Comparison of ENCODE assay signal across 26 cellular contexts in the genomic region with DNA sequence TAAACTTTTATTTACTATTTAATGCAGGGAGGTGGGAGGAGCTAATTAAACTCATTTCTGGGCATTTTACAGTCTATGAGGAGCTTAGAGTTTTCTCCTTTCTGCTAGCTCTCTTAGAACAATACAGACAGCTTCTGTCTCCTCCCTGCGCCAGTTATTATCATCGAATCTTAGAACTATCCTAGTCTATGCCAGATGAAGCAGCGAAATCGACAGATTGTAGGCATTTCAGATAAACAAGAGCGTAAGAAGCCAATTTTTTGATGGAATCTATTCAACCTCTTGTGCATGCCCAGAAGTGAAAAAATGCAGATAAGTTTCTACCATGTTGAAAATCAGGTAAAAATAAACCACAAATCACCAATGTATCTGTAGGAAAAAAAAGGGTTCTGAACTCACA.
"Had no signal": no experiment of that assay in that cellular context is flagged by ENCODE, and none has a peak within 500 bp of the region (broad histone marks: within the 10 kb centered on the region; RNA-seq: fewer than 3 reads in every experiment).

No MANE protein-coding gene starts in this region.

- H3K4me3 Mint-ChIP-seq: activated B cell treated with CpG ODN at 0.5 μM for 24 hours; activated CD4-positive, alpha-beta T cell treated with anti-CD3 and anti-CD28 coated beads, Interleukin-2, amount 10 ng/mL, durations not matched to agents 24 days and 14 days; activated CD8-positive, alpha-beta memory T cell treated with anti-CD3 and anti-CD28 coated beads, Interleukin-2, amount 10 ng/mL, durations not matched to agents 7 days and 5 days; activated naive CD4-positive, alpha-beta T cell treated with anti-CD3 and anti-CD28 coated beads for 36 hours; activated T-cell treated with anti-CD3 and anti-CD28 coated beads, Interleukin-2, amount 50 U/mL, for 4 hours had no signal

- H3K9me3 Mint-ChIP-seq: activated B cell treated with CpG ODN at 0.5 μM for 24 hours; activated CD4-positive, alpha-beta T cell treated with anti-CD3 and anti-CD28 coated beads, Interleukin-2, amount 10 ng/mL, durations not matched to agents 24 days and 14 days; activated naive CD4-positive, alpha-beta T cell treated with anti-CD3 and anti-CD28 coated beads for 36 hours; activated T-cell treated with anti-CD3 and anti-CD28 coated beads, Interleukin-2, amount 50 U/mL, for 4 hours had no signal

- H3K27ac Mint-ChIP-seq: activated B cell treated with CpG ODN at 0.5 μM for 24 hours; activated CD4-positive, alpha-beta T cell treated with anti-CD3 and anti-CD28 coated beads, Interleukin-2, amount 10 ng/mL, durations not matched to agents 24 days and 14 days; activated CD8-positive, alpha-beta memory T cell treated with anti-CD3 and anti-CD28 coated beads, Interleukin-2, amount 10 ng/mL, durations not matched to agents 7 days and 5 days; activated naive CD4-positive, alpha-beta T cell treated with anti-CD3 and anti-CD28 coated beads for 36 hours had no signal

- H3K36me3 Mint-ChIP-seq: activated CD8-positive, alpha-beta memory T cell treated with anti-CD3 and anti-CD28 coated beads, Interleukin-2, amount 10 ng/mL, durations not matched to agents 7 days and 5 days had no signal

- H3K4me1 Mint-ChIP-seq: activated CD8-positive, alpha-beta memory T cell treated with anti-CD3 and anti-CD28 coated beads, Interleukin-2, amount 10 ng/mL, durations not matched to agents 7 days and 5 days had no signal

- H3K27me3 Mint-ChIP-seq: activated B cell treated with CpG ODN at 0.5 μM for 24 hours; activated CD4-positive, alpha-beta T cell treated with anti-CD3 and anti-CD28 coated beads, Interleukin-2, amount 10 ng/mL, durations not matched to agents 24 days and 14 days; activated CD8-positive, alpha-beta memory T cell treated with anti-CD3 and anti-CD28 coated beads, Interleukin-2, amount 10 ng/mL, durations not matched to agents 7 days and 5 days had no signal

- DNase-seq: activated B cell treated with CpG ODN at 0.5 μM for 24 hours; activated CD4-positive, alpha-beta T cell treated with anti-CD3 and anti-CD28 coated beads for 1 hour; activated CD4-positive, alpha-beta T cell treated with anti-CD3 and anti-CD28 coated beads, Interleukin-2, amount 10 ng/mL, durations not matched to agents 24 days and 14 days; activated CD4-positive, alpha-beta T cell treated with anti-CD3 and anti-CD28 coated beads, Interleukin-2, amount 50 U/mL, for 48 hours; activated CD8-positive, alpha-beta memory T cell treated with anti-CD3 and anti-CD28 coated beads, Interleukin-2, amount 10 ng/mL, durations not matched to agents 7 days and 5 days; activated effector memory CD4-positive, alpha-beta T cell treated with anti-CD3 and anti-CD28 coated beads, Interleukin-2, amount 50 U/mL, for 16 hours; activated naive CD4-positive, alpha-beta T cell treated with anti-CD3 and anti-CD28 coated beads for 36 hours; activated T-cell treated with anti-CD3 and anti-CD28 coated beads, Interleukin-2, amount 50 U/mL, for 4 hours; amniotic stem cell; brain microvascular endothelial cell; cerebellar nuclear complex; IMR-90; KBM-7; NCI-H1048; NCI-H1417; NCI-H2029 treated with DMSO at 0.1 percent for 48 hours; NCI-H345; NCI-H510A; NCI-H526 treated with DMSO at 0.1 percent for 48 hours; NCI-H82; OCI-M1; Peyer's patch; Right ventricle myocardium superior; SJCRH30; T-helper 2 cell; T1000 had no signal
